In genomic region chr13:113298001-113298945, GRCh38 we compare ENCODE assay signal across 8 cellular contexts. TPM values are rescaled to one million over a fixed set of nuclear protein-coding genes. Genes with fewer than 3 reads are reported as not detected.
DNase-seq lines count a peak whose midpoint lies in the region; ATAC-seq, FAIRE-seq and TF ChIP-seq lines count a peak whose summit lies in the region.

No MANE protein-coding gene starts in this region.

- peak overlapping the region; percentile 89 to 98 for H3K27ac Mint-ChIP-seq in activated naive CD4-positive, alpha-beta T cell treated with anti-CD3 and anti-CD28 coated beads, Interleukin-2, amount 50 U/mL, for 72 hours

- peaks cover 8% of the 10 kb centered on the region for H3K36me3 ChIP-seq in left ventricle myocardium inferior
- H3K36me3 ChIP-seq in kidney (ENCODE audit: control insufficient read depth in 1 of 2, insufficient read depth in 2 of 2, low read length in 2 of 2): peaks cover 0 to 4% of the 10 kb centered on the region in 2 donors
- H3K36me3 ChIP-seq in thymus (ENCODE audit: control insufficient read depth, insufficient read depth): peaks cover 3% of the 10 kb centered on the region

- WGBS in thymus: 60% methylated on average over 21 of the region's 21 CpGs

- intact Hi-C loops in left ventricle myocardium inferior (cut with micrococcal nuclease): no loop called here
- intact Hi-C loops in left ventricle myocardium superior (cut with micrococcal nuclease): no loop called here
- intact Hi-C loops in kidney (cut with DNase I): no loop called here

- TF ChIP-seq CTCF in left ventricle myocardium inferior (IDR thresholded peaks at IDR 0.05; ENCODE audit: borderline replicate concordance) (no peak), kidney (IDR thresholded peaks at IDR 0.05; ENCODE audit: borderline replicate concordance, extremely low read depth, insufficient read depth) (no peak)

- H3K9ac ChIP-seq in kidney (ENCODE audit: low read length in 2 of 2): peak overlapping the region; percentile 93

- peaks cover 5 to 7% of the 10 kb centered on the region in 2 donors for H3K36me3 Mint-ChIP-seq in activated naive CD4-positive, alpha-beta T cell treated with anti-CD3 and anti-CD28 coated beads, Interleukin-2, amount 50 U/mL, for 72 hours

- no peaks in the 10 kb centered on the region for H3K27me3 ChIP-seq in left ventricle myocardium inferior (ENCODE audit: low read depth)
- peaks cover 9% of the 10 kb centered on the region for H3K27me3 ChIP-seq in thymus (ENCODE audit: control insufficient read depth, insufficient read depth)

- DNase-seq in left ventricle myocardium inferior (no peak), left ventricle myocardium superior (no peak), kidney (no peak), RCC 7860 (ENCODE audit: low spot score) (no peak)
- DNase-seq in activated naive CD4-positive, alpha-beta T cell treated with anti-CD3 and anti-CD28 coated beads, Interleukin-2, amount 50 U/mL, for 72 hours (ENCODE audit: low spot score in 2 of 2): no peak

- H3K9me3 ChIP-seq in left ventricle myocardium inferior (replicated peaks) (no peaks in the 10 kb centered on the region), kidney (ENCODE audit: control insufficient read depth in 1 of 2, low read length in 2 of 2) (no peaks in the 10 kb centered on the region), thymus (ENCODE audit: control insufficient read depth) (no peaks in the 10 kb centered on the region)

- peak overlapping the region; percentile 93 for H3K27ac ChIP-seq in left ventricle myocardium inferior (replicated peaks)
- peak overlapping the region; percentile 71 to 74 for H3K27ac ChIP-seq in kidney (ENCODE audit: low read depth in 2 of 2, low read length in 2 of 2)
- H3K27ac ChIP-seq in thymus (ENCODE audit: low read depth): peak overlapping the region; percentile 89

- ATAC-seq in left ventricle myocardium superior (no peak), GM18511 (IDR thresholded peaks at IDR 0.05; ENCODE audit: unreplicated experiment) (no peak), GM18870 (IDR thresholded peaks at IDR 0.05; ENCODE audit: unreplicated experiment) (no peak)
- no peak for ATAC-seq in activated naive CD4-positive, alpha-beta T cell treated with anti-CD3 and anti-CD28 coated beads, Interleukin-2, amount 50 U/mL, for 72 hours

- H3K4me1 ChIP-seq in left ventricle myocardium inferior (peaks cover 47% of the 10 kb centered on the region), kidney (ENCODE audit: control insufficient read depth in 1 of 2, insufficient read depth in 1 of 2, low read depth in 1 of 2, low read length in 2 of 2) (peaks cover 5 to 15% of the 10 kb centered on the region in 2 donors), thymus (ENCODE audit: control insufficient read depth, insufficient read depth, low read length) (peaks cover 13% of the 10 kb centered on the region)

- peaks cover 0 to 4% of the 10 kb centered on the region in 2 donors for H3K9me3 Mint-ChIP-seq in activated naive CD4-positive, alpha-beta T cell treated with anti-CD3 and anti-CD28 coated beads, Interleukin-2, amount 50 U/mL, for 72 hours

- FAIRE-seq in kidney (lab: Jason Lieb, UNC): no peak
- FAIRE-seq in RCC 7860 (lab: Jason Lieb, UNC): no peak

- peak overlapping the region; percentile 99 for H3K4me3 ChIP-seq in left ventricle myocardium inferior
- peak overlapping the region; percentile 81 to 95 for H3K4me3 ChIP-seq in kidney (ENCODE audit: low read length in 2 of 2)
- H3K4me3 ChIP-seq in thymus (ENCODE audit: low read length): peak overlapping the region; percentile 69

RNA-seq across cellular contexts. Expression of gene LAMP1, which starts 1.2 kb away (rescaled TPM):
- total RNA-seq in left ventricle myocardium inferior (96.1 TPM), left ventricle myocardium superior (98.6 TPM), kidney (256 TPM)
- 10 to 100 TPM; 43.5 to 68.6 TPM for total RNA-seq in activated naive CD4-positive, alpha-beta T cell treated with anti-CD3 and anti-CD28 coated beads, Interleukin-2, amount 50 U/mL, for 72 hours
- polyA plus RNA-seq in kidney (ENCODE audit: insufficient read depth, low read depth, low replicate concordance) (210 TPM), thymus (85.4 TPM)
